ENCODE assay signal across 15 cellular contexts in genomic region chr17:34527121-34527907, GRCh38. TPM values are rescaled to one million over a fixed set of nuclear protein-coding genes. Genes with fewer than 3 reads are reported as not detected.
DNase-seq lines count a peak whose midpoint lies in the region; ATAC-seq and TF ChIP-seq lines count a peak whose summit lies in the region.
"Had no signal": no experiment of that assay in that cellular context is flagged by ENCODE, and none has a peak within 500 bp of the region (broad histone marks: within the 10 kb centered on the region; RNA-seq: fewer than 3 reads in every experiment).

No MANE protein-coding gene starts in this region.

- no peaks in the 10 kb centered on the region for H3K36me3 ChIP-seq in SK-N-SH (replicated peaks in 1 of 2; ENCODE audit: control insufficient read depth in 1 of 2, insufficient read depth in 2 of 2, low read length in 1 of 2)
- H3K36me3 ChIP-seq in Panc1 (ENCODE audit: control insufficient read depth, insufficient read depth, low read length): no peaks in the 10 kb centered on the region

- no peak overlapping the region for H3K27ac Mint-ChIP-seq in MCF 10A (ENCODE audit: low read depth, unreplicated experiment)
- H3K27ac Mint-ChIP-seq: CD8-positive, alpha-beta memory T cell; H9 had no signal

- no peak for TF ChIP-seq EP300 in SK-N-SH (IDR thresholded peaks at IDR 0.05; ENCODE audit: borderline replicate concordance in 1 of 2, low read depth in 1 of 2, low read length in 1 of 2)

- H3K9me3 ChIP-seq in SK-N-SH (no peaks in the 10 kb centered on the region), Panc1 (ENCODE audit: control insufficient read depth, insufficient read depth, low read depth, low read length) (no peaks in the 10 kb centered on the region)

- WGBS in SK-N-SH (ENCODE audit: low lambda C conversion rate): 16% methylated on average over 18 of the region's 18 CpGs

- no peak for TF ChIP-seq CTCF in SK-N-SH (IDR thresholded peaks at IDR 0.05)
- no peak for TF ChIP-seq CTCF in Panc1 (IDR thresholded peaks at IDR 0.05)
- TF ChIP-seq CTCF in MCF 10A (IDR thresholded peaks at IDR 0.05; ENCODE audit: unreplicated experiment): no peak

- peaks cover 30% of the 10 kb centered on the region for H3K9me3 Mint-ChIP-seq in MCF 10A (ENCODE audit: unreplicated experiment)
- H3K9me3 Mint-ChIP-seq: CD8-positive, alpha-beta memory T cell; H9 had no signal

- H3K27me3 ChIP-seq in SK-N-SH (ENCODE audit: insufficient read depth) (no peaks in the 10 kb centered on the region; the same call in 1 of the 2 replicates), Panc1 (ENCODE audit: control insufficient read depth, insufficient read depth, low read length) (peaks cover 20% of the 10 kb centered on the region)

- H3K9ac ChIP-seq in SK-N-SH: no peak overlapping the region

- H3K27me3 Mint-ChIP-seq in MCF 10A (ENCODE audit: insufficient read depth, unreplicated experiment): no peaks in the 10 kb centered on the region

- BruUV-seq in Panc1 (replicated peaks; lab: Mats Ljungman, UMichigan) (no TSS peak), MCF 10A (replicated peaks; lab: Mats Ljungman, UMichigan) (no TSS peak)

- POLR2A ChIA-PET in SK-N-SH (lab: Yijun Ruan, JAX) (no interaction called here), Panc1 (lab: Charles Lee) (no interaction called here), MCF 10A (lab: Yijun Ruan, JAX) (no interaction called here)

- H3K4me1 Mint-ChIP-seq in MCF 10A (ENCODE audit: insufficient read depth, unreplicated experiment): no peaks in the 10 kb centered on the region
- H3K4me1 Mint-ChIP-seq: CD8-positive, alpha-beta memory T cell had no signal

- intact Hi-C loops in Panc1 (cut with micrococcal nuclease; ENCODE audit: unreplicated experiment) (no loop called here), MCF 10A (cut with micrococcal nuclease) (no loop called here)

- H3F3A ChIP-seq in SK-N-SH (replicated peaks; ENCODE audit: insufficient read depth): no peaks in the 10 kb centered on the region

- peaks cover 0 to 3% of the 10 kb centered on the region in 2 experiments; a peak in 1 of 4 replicates for H3K4me1 ChIP-seq in SK-N-SH (ENCODE audit: control insufficient read depth in 1 of 2, insufficient read depth in 2 of 2, low read depth in 1 of 2, low read length in 1 of 2)
- no peaks in the 10 kb centered on the region for H3K4me1 ChIP-seq in Panc1 (ENCODE audit: control insufficient read depth, insufficient read depth, low read length)

- no peak; the same call in 2 of the 3 replicates for ATAC-seq in SK-N-SH treated with all-trans-retinoic acid at 6 μM for 48 hours
- ATAC-seq in Panc1: peak; percentile 24; the same call in 1 of the 2 replicates
- ATAC-seq in left lobe of liver: no peak

- no peak for TF ChIP-seq RAD21 in SK-N-SH (IDR thresholded peaks at IDR 0.05; ENCODE audit: low read length)

- H2AFZ ChIP-seq in SK-N-SH (ENCODE audit: low read depth): no peak overlapping the region

- CTCF ChIA-PET in SK-N-SH (lab: Yijun Ruan, JAX): interaction anchor here (0.9 to 2.6 kb wide), 8 partner anchors 9 to 365 kb away, joined by 3 to 13 read pairs (median 4); no protein-coding TSS in a partner anchor
- CTCF ChIA-PET in Panc1 (lab: Charles Lee): interaction anchor here (0.6 to 0.7 kb wide), 2 partner anchors 20 to 87 kb away, joined by 4 to 5 read pairs; no protein-coding TSS in a partner anchor
- CTCF ChIA-PET in MCF 10A (lab: Yijun Ruan, JAX): interaction anchor here (0.6 kb wide), 1 partner anchor 300 kb away, joined by 4 read pairs; no protein-coding TSS in a partner anchor

- H4K20me1 ChIP-seq in SK-N-SH (ENCODE audit: insufficient read depth): no peaks in the 10 kb centered on the region

- in situ Hi-C loops in Panc1 (cut with HindIII; ENCODE audit: low pct_unique_long_range_greater_than_20kb, low sequenced_read_pairs): no loop called here

- H3K4me2 ChIP-seq in SK-N-SH: no peak overlapping the region

- H3K4me3 ChIP-seq in SK-N-SH (ENCODE audit: low read depth in 2 of 2, low read length in 1 of 2) (peak overlapping the region in 1 of 2 experiments; percentile 46; a peak in 1 of 4 replicates), Panc1 (ENCODE audit: low read depth in 2 of 2, low read length in 2 of 2) (no peak overlapping the region)

- no peaks in the 10 kb centered on the region for H3K79me2 ChIP-seq in SK-N-SH (ENCODE audit: insufficient read depth)

- H3K4me3 Mint-ChIP-seq in MCF 10A (ENCODE audit: unreplicated experiment): no peak overlapping the region
- H3K4me3 Mint-ChIP-seq: CD8-positive, alpha-beta memory T cell; H9 had no signal

- H3K27ac ChIP-seq in SK-N-SH (ENCODE audit: low read depth in 2 of 2, low read length in 1 of 2) (no peak overlapping the region), Panc1 (ENCODE audit: low read length) (no peak overlapping the region)
- H3K27ac ChIP-seq: 22Rv1 had no signal

- peaks cover 6% of the 10 kb centered on the region for H3K36me3 Mint-ChIP-seq in MCF 10A (ENCODE audit: insufficient read depth, unreplicated experiment)
- H3K36me3 Mint-ChIP-seq: CD8-positive, alpha-beta memory T cell had no signal

- DNase-seq in SK-N-SH (peak; percentile 48), Panc1 (ENCODE audit: low read depth, low spot score) (no peak), islet precursor cell (peak; percentile 78), NCI-H2107 (lab: John Stamatoyannopoulos, UW) (no peak), left lobe of liver (ENCODE audit: low spot score) (no peak), COR-L47 (lab: John Stamatoyannopoulos, UW) (no peak), MCF 10A (ENCODE audit: unreplicated experiment) (no peak)
- DNase-seq: CD8-positive, alpha-beta memory T cell; EL; GDM1; GOT3 had no signal

- H3K9me2 ChIP-seq in SK-N-SH: no peaks in the 10 kb centered on the region

TF ChIP-seq in SK-N-SH, 30 proteins besides CTCF, POLR2A, EP300 and RAD21 (continues in another document):
- TF ChIP-seq GABPA (IDR thresholded peaks at IDR 0.05; ENCODE audit: low read depth): no peak
- no peak for TF ChIP-seq YY1 (IDR thresholded peaks at IDR 0.05; ENCODE audit: low read depth)
- no peak for TF ChIP-seq CHD2 (IDR thresholded peaks at IDR 0.05; ENCODE audit: low read length, partially characterized antibody)
- TF ChIP-seq REST (IDR thresholded peaks at IDR 0.05; ENCODE audit: low read depth, low read length): no peak

TF ChIP-seq in SK-N-SH treated with all-trans-retinoic acid at 6 μM for 48 hours, 23 proteins besides CTCF, POLR2A, EP300 and RAD21:
- TF ChIP-seq CSDC2 (CRISPR knock-in tag; IDR thresholded peaks at IDR 0.05) (no peak), TSHZ2 (CRISPR knock-in tag; IDR thresholded peaks at IDR 0.05) (no peak), ZNF8 (CRISPR knock-in tag; IDR thresholded peaks at IDR 0.05) (no peak), ARNTL (CRISPR knock-in tag; IDR thresholded peaks at IDR 0.05; ENCODE audit: borderline replicate concordance, low read depth) (no peak), ZNF70 (CRISPR knock-in tag; IDR thresholded peaks at IDR 0.05) (no peak)

RNA-seq across cellular contexts. Expression of gene TMEM132E, which starts 52.1 kb away (rescaled TPM):
- polyA plus RNA-seq in SK-N-SH (2012; rRNA removed): not detected in 2 replicates
- not detected in 2 replicates for polyA plus RNA-seq in SK-N-SH (2012; cell fraction: cytosol; rRNA removed)
- not detected in 2 replicates for polyA plus RNA-seq in SK-N-SH (2012; cell fraction: nucleus; rRNA removed)
- not detected for total RNA-seq in Panc1 (2021; ENCODE audit: unreplicated experiment)
- polyA plus RNA-seq in Panc1 (2012; ENCODE audit: insufficient read length): not detected
- total RNA-seq in left lobe of liver: 0.65 TPM
- not detected in 2 replicates for total RNA-seq in MCF 10A (2022)
- total RNA-seq: CD8-positive, alpha-beta memory T cell had no signal
- polyA plus RNA-seq: BJ had no signal

Comparison
In these comparisons a context has a peak if more than half of its experiments do, and no peak if none do; other contexts are left out.
1. DNase-seq: peak in SK-N-SH (single experiment) and islet precursor cell (single experiment); none in Panc1 (single experiment), NCI-H2107 (single experiment), left lobe of liver (single experiment), COR-L47 (single experiment) and MCF 10A (single experiment).